Comparison of ENCODE assay signal across 8 cellular contexts in the genomic region with DNA sequence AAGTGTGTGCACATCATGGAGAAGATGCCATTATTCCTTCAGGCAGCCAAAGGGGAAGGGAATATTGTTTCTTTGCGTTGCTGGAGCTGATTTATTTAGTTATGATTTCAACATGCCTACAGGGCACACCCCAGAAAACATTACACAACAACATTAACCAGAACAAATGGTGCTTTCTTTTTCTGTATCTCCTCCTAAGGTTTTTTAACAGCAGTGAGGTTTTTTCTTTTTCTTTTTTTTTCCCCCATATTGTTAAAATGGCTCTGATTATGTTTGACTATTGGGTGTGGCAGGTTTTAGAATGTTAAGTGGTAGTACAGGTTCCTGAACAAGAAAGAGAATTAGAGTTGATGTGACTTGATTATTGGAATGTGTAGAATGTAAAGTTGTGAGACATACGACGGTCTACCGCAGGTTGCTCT.
A peak's percentile ranks its signal among the peaks of the same experiment; 100 is the strongest.
DNase-seq lines count a peak whose midpoint lies in the region; ATAC-seq, FAIRE-seq and TF ChIP-seq lines count a peak whose summit lies in the region.

No MANE protein-coding gene starts in this region.

- H3K36me3 ChIP-seq in HCT116 (ENCODE audit: control insufficient read depth in 1 of 2, insufficient read depth in 2 of 2, low read length in 2 of 2) (no peaks in the 10 kb centered on the region), right atrium auricular region (no peaks in the 10 kb centered on the region), small intestine (ENCODE audit: control insufficient read depth in 2 of 2, insufficient read depth in 2 of 2, low read length in 2 of 2) (no peaks in the 10 kb centered on the region), brain microvascular endothelial cell (replicated peaks) (no peaks in the 10 kb centered on the region)

- CTCF ChIA-PET in HCT116 (lab: Charles Lee): interaction anchor here (1.8 kb wide), 1 partner anchor 20 kb away, joined by 5 read pairs; no protein-coding TSS in a partner anchor

- H3K27ac ChIP-seq in HCT116 (ENCODE audit: low read depth, low read length): peak overlapping the region; percentile 27; the same call in 1 of the 2 replicates
- H3K27ac ChIP-seq in right atrium auricular region: peak overlapping the region; percentile 17 to 39
- peak overlapping the region in 1 of 2 donors; percentile 63 for H3K27ac ChIP-seq in small intestine (ENCODE audit: low read depth in 1 of 2, low read length in 1 of 2)
- no peak overlapping the region for H3K27ac ChIP-seq in brain microvascular endothelial cell

- in situ Hi-C loops in brain microvascular endothelial cell (cut with HindIII; ENCODE audit: low pct_ligation_motif_present, low sequenced_read_pairs): no loop called here

- H3K27me3 ChIP-seq in HCT116 (ENCODE audit: insufficient read depth, low read length) (no peaks in the 10 kb centered on the region), right atrium auricular region (no peaks in the 10 kb centered on the region), small intestine (ENCODE audit: control insufficient read depth in 2 of 2, insufficient read depth in 2 of 2, low read length in 2 of 2) (no peaks in the 10 kb centered on the region), brain microvascular endothelial cell (replicated peaks) (no peaks in the 10 kb centered on the region)

- no peak overlapping the region for H2AFZ ChIP-seq in HCT116 (ENCODE audit: low read depth, low read length, poor library complexity, severe bottlenecking)

- no TSS peak for BruUV-seq in HCT116 (replicated peaks; lab: Mats Ljungman, UMichigan)

- no peaks in the 10 kb centered on the region for H3K79me2 ChIP-seq in HCT116 (ENCODE audit: insufficient read depth, low read length)

- H4K20me1 ChIP-seq in HCT116 (ENCODE audit: insufficient read depth): no peaks in the 10 kb centered on the region

- no peaks in the 10 kb centered on the region for H3K9me3 ChIP-seq in HCT116 (ENCODE audit: control insufficient read depth in 1 of 2, insufficient read depth in 1 of 2, low read depth in 1 of 2, low read length in 2 of 2)
- no peaks in the 10 kb centered on the region for H3K9me3 ChIP-seq in right atrium auricular region
- no peaks in the 10 kb centered on the region for H3K9me3 ChIP-seq in small intestine (ENCODE audit: control insufficient read depth, low read depth)

- TF ChIP-seq CTCF in HCT116 (IDR thresholded peaks at IDR 0.05 in 2 of 3, conservative IDR thresholded peaks at IDR 0.05 in 1 of 3; ENCODE audit: borderline replicate concordance in 1 of 3, insufficient read depth in 1 of 3, low read depth in 2 of 3, low read length in 2 of 3) (no peak), right atrium auricular region (IDR thresholded peaks at IDR 0.05) (no peak), brain microvascular endothelial cell (IDR thresholded peaks at IDR 0.05; ENCODE audit: low read depth, low read length, missing control alignments) (no peak)

- RAD21 ChIA-PET in HCT116 (lab: Charles Lee; ENCODE audit: low non-redundant PET in 1 of 2, low total read pairs in 2 of 2, uncharacterized antibody in 2 of 2, unreplicated experiment in 2 of 2): no interaction called here

- DNase-seq in HCT116 (ENCODE audit: low read depth, low spot score) (no peak), SW480 (ENCODE audit: low spot score) (peak; percentile 76), right atrium auricular region (ENCODE audit: low spot score) (no peak), small intestine (peak; percentile 74), COLO668 (lab: John Stamatoyannopoulos, UW; ENCODE audit: unreplicated experiment) (no peak), brain microvascular endothelial cell (no peak), SKM-1 (lab: John Stamatoyannopoulos, UW; ENCODE audit: unreplicated experiment) (no peak), GOT3 (lab: John Stamatoyannopoulos, UW) (no peak)

- H3K4me3 ChIP-seq in HCT116 (replicated peaks in 1 of 2; ENCODE audit: low read depth in 1 of 2, low read length in 2 of 2) (no peak overlapping the region), right atrium auricular region (peak overlapping the region in 1 of 2 donors; percentile 14), small intestine (ENCODE audit: low read depth in 1 of 2, low read length in 2 of 2) (no peak overlapping the region), brain microvascular endothelial cell (ENCODE audit: low read depth, low read length) (no peak overlapping the region)

- H3K9me2 ChIP-seq in HCT116 (ENCODE audit: insufficient read depth): no peaks in the 10 kb centered on the region

- H3K4me1 ChIP-seq in HCT116 (ENCODE audit: control insufficient read depth in 1 of 2, insufficient read depth in 2 of 2, low read length in 2 of 2): peaks cover 6 to 8% of the 10 kb centered on the region in 2 experiments; a peak in 3 of 4 replicates
- no peaks in the 10 kb centered on the region for H3K4me1 ChIP-seq in right atrium auricular region
- peaks cover 3 to 7% of the 10 kb centered on the region in 2 donors for H3K4me1 ChIP-seq in small intestine (ENCODE audit: control insufficient read depth in 2 of 2, insufficient read depth in 1 of 2, low read depth in 1 of 2, low read length in 1 of 2)

- H3K9ac ChIP-seq in HCT116 (ENCODE audit: low read length): no peak overlapping the region

- 0 out of 2 replicates have a peak overlapping the region, but pooled peaks have one; percentile 2 for H3K4me2 ChIP-seq in HCT116 (ENCODE audit: low read length)

- ATAC-seq in HCT116: no peak

- WGBS in small intestine, 3 donors: 15 to 55% (median 49%) methylated on average over 4 of the region's 4 CpGs

- POLR2A ChIA-PET in HCT116 (lab: Charles Lee): no interaction called here

- TF ChIP-seq RAD21 in HCT116 (IDR thresholded peaks at IDR 0.05; ENCODE audit: low read depth): no peak

- FAIRE-seq in small intestine (lab: Jason Lieb, UNC): no peak

- no peak for TF ChIP-seq POLR2A in HCT116 (IDR thresholded peaks at IDR 0.05; ENCODE audit: borderline replicate concordance, extremely low read depth, insufficient read depth, insufficient read length)

- intact Hi-C loops in HCT116 (cut with micrococcal nuclease): no loop called here

TF ChIP-seq in HCT116, 20 proteins besides CTCF, POLR2A, EP300 and RAD21:
- TF ChIP-seq ZNF274 (IDR thresholded peaks at IDR 0.05; ENCODE audit: low read depth, low read length): no peak
- no peak for TF ChIP-seq POLR2AphosphoS5 (IDR thresholded peaks at IDR 0.05; ENCODE audit: low read depth, low read length)
- TF ChIP-seq, protein P1, sequence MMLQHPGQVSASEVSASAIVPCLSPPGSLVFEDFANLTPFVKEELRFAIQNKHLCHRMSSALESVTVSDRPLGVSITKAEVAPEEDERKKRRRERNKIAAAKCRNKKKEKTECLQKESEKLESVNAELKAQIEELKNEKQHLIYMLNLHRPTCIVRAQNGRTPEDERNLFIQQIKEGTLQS (IDR thresholded peaks at IDR 0.05): no peak
- no peak for TF ChIP-seq SP1 (IDR thresholded peaks at IDR 0.05; ENCODE audit: low read depth)
- no peak for TF ChIP-seq ELF1 (IDR thresholded peaks at IDR 0.05; ENCODE audit: borderline replicate concordance, low read depth)
- no peak for TF ChIP-seq JUND (IDR thresholded peaks at IDR 0.05)
- TF ChIP-seq, protein P2, sequence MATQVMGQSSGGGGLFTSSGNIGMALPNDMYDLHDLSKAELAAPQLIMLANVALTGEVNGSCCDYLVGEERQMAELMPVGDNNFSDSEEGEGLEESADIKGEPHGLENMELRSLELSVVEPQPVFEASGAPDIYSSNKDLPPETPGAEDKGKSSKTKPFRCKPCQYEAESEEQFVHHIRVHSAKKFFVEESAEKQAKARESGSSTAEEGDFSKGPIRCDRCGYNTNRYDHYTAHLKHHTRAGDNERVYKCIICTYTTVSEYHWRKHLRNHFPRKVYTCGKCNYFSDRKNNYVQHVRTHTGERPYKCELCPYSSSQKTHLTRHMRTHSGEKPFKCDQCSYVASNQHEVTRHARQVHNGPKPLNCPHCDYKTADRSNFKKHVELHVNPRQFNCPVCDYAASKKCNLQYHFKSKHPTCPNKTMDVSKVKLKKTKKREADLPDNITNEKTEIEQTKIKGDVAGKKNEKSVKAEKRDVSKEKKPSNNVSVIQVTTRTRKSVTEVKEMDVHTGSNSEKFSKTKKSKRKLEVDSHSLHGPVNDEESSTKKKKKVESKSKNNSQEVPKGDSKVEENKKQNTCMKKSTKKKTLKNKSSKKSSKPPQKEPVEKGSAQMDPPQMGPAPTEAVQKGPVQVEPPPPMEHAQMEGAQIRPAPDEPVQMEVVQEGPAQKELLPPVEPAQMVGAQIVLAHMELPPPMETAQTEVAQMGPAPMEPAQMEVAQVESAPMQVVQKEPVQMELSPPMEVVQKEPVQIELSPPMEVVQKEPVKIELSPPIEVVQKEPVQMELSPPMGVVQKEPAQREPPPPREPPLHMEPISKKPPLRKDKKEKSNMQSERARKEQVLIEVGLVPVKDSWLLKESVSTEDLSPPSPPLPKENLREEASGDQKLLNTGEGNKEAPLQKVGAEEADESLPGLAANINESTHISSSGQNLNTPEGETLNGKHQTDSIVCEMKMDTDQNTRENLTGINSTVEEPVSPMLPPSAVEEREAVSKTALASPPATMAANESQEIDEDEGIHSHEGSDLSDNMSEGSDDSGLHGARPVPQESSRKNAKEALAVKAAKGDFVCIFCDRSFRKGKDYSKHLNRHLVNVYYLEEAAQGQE (IDR thresholded peaks at IDR 0.05; ENCODE audit: low read depth): no peak
- TF ChIP-seq, protein P3, sequence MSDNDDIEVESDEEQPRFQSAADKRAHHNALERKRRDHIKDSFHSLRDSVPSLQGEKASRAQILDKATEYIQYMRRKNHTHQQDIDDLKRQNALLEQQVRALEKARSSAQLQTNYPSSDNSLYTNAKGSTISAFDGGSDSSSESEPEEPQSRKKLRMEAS (IDR thresholded peaks at IDR 0.05): no peak

Comparison
In these comparisons a context has a peak if more than half of its experiments do, and no peak if none do; other contexts are left out.
1. DNase-seq: peak in SW480 (single experiment) and small intestine (single experiment); none in HCT116 (single experiment), right atrium auricular region (single experiment), COLO668 (single experiment), brain microvascular endothelial cell (single experiment), SKM-1 (single experiment) and GOT3 (single experiment).